ENCODE assay signal across 35 cellular contexts in genomic region chr1:201366696-201367095, GRCh38. TPM values are rescaled to one million over a fixed set of nuclear protein-coding genes. Genes with fewer than 3 reads are reported as not detected.
"Had no signal": no experiment of that assay in that cellular context is flagged by ENCODE, and none has a peak within 500 bp of the region (broad histone marks: within the 10 kb centered on the region; RNA-seq: fewer than 3 reads in every experiment).

No MANE protein-coding gene starts in this region.

- H3K9me3 ChIP-seq: adrenal gland, body of pancreas, breast epithelium, esophagus muscularis mucosa, gastrocnemius medialis had no signal

- H3K36me3 Mint-ChIP-seq: activated CD4-positive, alpha-beta memory T cell treated with anti-CD3 and anti-CD28 coated beads for 36 hours; activated CD8-positive, alpha-beta memory T cell treated with anti-CD3 and anti-CD28 coated beads, Interleukin-2, amount 10 ng/mL, durations not matched to agents 7 days and 5 days; activated naive CD4-positive, alpha-beta T cell treated with anti-CD3 and anti-CD28 coated beads, Interleukin-2, amount 50 U/mL, for 24 hours; activated naive CD8-positive, alpha-beta T cell treated with anti-CD3 and anti-CD28 coated beads for 36 hours had no signal

- H3K27ac Mint-ChIP-seq: activated CD4-positive, alpha-beta memory T cell treated with anti-CD3 and anti-CD28 coated beads for 36 hours; activated CD4-positive, alpha-beta T cell treated with anti-CD3 and anti-CD28 coated beads for 36 hours; activated CD4-positive, alpha-beta T cell treated with anti-CD3 and anti-CD28 coated beads, Interleukin-2, amount 10 ng/mL, durations not matched to agents 24 days and 14 days; activated CD8-positive, alpha-beta memory T cell treated with anti-CD3 and anti-CD28 coated beads, Interleukin-2, amount 10 ng/mL, durations not matched to agents 7 days and 5 days; activated CD8-positive, alpha-beta T cell treated with anti-CD3 and anti-CD28 coated beads, Interleukin-2, amount 10 ng/mL, durations not matched to agents 7 days and 5 days; activated naive CD4-positive, alpha-beta T cell treated with anti-CD3 and anti-CD28 coated beads for 36 hours; activated naive CD4-positive, alpha-beta T cell treated with anti-CD3 and anti-CD28 coated beads, Interleukin-2, amount 50 U/mL, for 24 hours; activated naive CD8-positive, alpha-beta T cell treated with anti-CD3 and anti-CD28 coated beads for 36 hours; activated naive CD8-positive, alpha-beta T cell treated with anti-CD3 and anti-CD28 coated beads, Interleukin-2, amount 50 U/mL, for 24 hours; activated T-helper 1 cell treated with anti-CD3 and anti-CD28 coated beads, Interleukin-12 subunit alpha, Interleukin-12 subunit beta, Interleukin-2, Interleukin-4 antibody, amounts not matched to agents 30 ng/mL and 10 ng/mL and 1 ng/mL, durations not matched to agents 14 hours and 24 hours and 36 hours; activated T-helper 2 cell treated with anti-CD3 and anti-CD28 coated beads, Interferon-gamma antibody, Interleukin-2, Interleukin-4, amounts not matched to agents 10 μg/mL and 5 μg/mL and 100 μg/mL, durations not matched to agents 14 hours and 24 hours and 36 hours; effector memory CD8-positive, alpha-beta T cell had no signal

- DNase-seq: activated CD4-positive, alpha-beta memory T cell treated with anti-CD3 and anti-CD28 coated beads for 36 hours; activated CD4-positive, alpha-beta T cell treated with anti-CD3 and anti-CD28 coated beads for 36 hours; activated CD4-positive, alpha-beta T cell treated with anti-CD3 and anti-CD28 coated beads, Interleukin-2, amount 10 ng/mL, durations not matched to agents 24 days and 14 days; activated CD4-positive, CD25-positive, alpha-beta regulatory T cell; activated CD4-positive, CD25-positive, alpha-beta regulatory T cell treated with anti-CD3 and anti-CD28 coated beads, Interleukin-2, amount 50 U/mL, for 72 hours; activated CD8-positive, alpha-beta memory T cell treated with anti-CD3 and anti-CD28 coated beads, Interleukin-2, amount 10 ng/mL, durations not matched to agents 7 days and 5 days; activated CD8-positive, alpha-beta memory T cell treated with anti-CD3 and anti-CD28 coated beads, Interleukin-2, amount 50 U/mL, for 4 hours; activated CD8-positive, alpha-beta T cell treated with anti-CD3 and anti-CD28 coated beads, Interleukin-2, amount 10 ng/mL, durations not matched to agents 7 days and 5 days; activated effector memory CD4-positive, alpha-beta T cell treated with anti-CD3 and anti-CD28 coated beads, Interleukin-2, amount 50 U/mL, for 16 hours; activated naive CD4-positive, alpha-beta T cell treated with anti-CD3 and anti-CD28 coated beads for 36 hours; activated naive CD8-positive, alpha-beta T cell treated with anti-CD3 and anti-CD28 coated beads for 36 hours; activated naive CD8-positive, alpha-beta T cell treated with anti-CD3 and anti-CD28 coated beads, Interleukin-2, amount 50 U/mL, for 24 hours; activated T-cell treated with anti-CD3 and anti-CD28 coated beads, Interleukin-2, amount 50 U/mL, for 1 hour; activated T-cell treated with anti-CD3 and anti-CD28 coated beads, Interleukin-2, amount 50 U/mL, for 48 hours; adrenal gland; amygdala; aorta; body of pancreas; caudate nucleus; cortex of kidney; dermis blood vessel endothelial cell; effector CD4-positive, alpha-beta T cell; effector memory CD8-positive, alpha-beta T cell; erythroblast; foreskin keratinocyte; gastrocnemius medialis; glutamatergic neuron; T-helper 1 cell; T-helper 2 cell had no signal

- H3K4me1 ChIP-seq: adrenal gland, body of pancreas, breast epithelium, foreskin keratinocyte, gastrocnemius medialis had no signal

- H3K4me3 ChIP-seq: adrenal gland, body of pancreas, breast epithelium, esophagus muscularis mucosa, gastrocnemius medialis had no signal

- H3K27ac ChIP-seq: adrenal gland, body of pancreas, breast epithelium, esophagus muscularis mucosa, foreskin keratinocyte, gastrocnemius medialis had no signal

- H3K4me1 Mint-ChIP-seq: activated CD4-positive, alpha-beta T cell treated with anti-CD3 and anti-CD28 coated beads for 36 hours; activated CD4-positive, alpha-beta T cell treated with anti-CD3 and anti-CD28 coated beads, Interleukin-2, amount 10 ng/mL, durations not matched to agents 24 days and 14 days; activated CD8-positive, alpha-beta memory T cell treated with anti-CD3 and anti-CD28 coated beads, Interleukin-2, amount 10 ng/mL, durations not matched to agents 7 days and 5 days; activated naive CD4-positive, alpha-beta T cell treated with anti-CD3 and anti-CD28 coated beads, Interleukin-2, amount 50 U/mL, for 24 hours; activated naive CD8-positive, alpha-beta T cell treated with anti-CD3 and anti-CD28 coated beads for 36 hours; activated naive CD8-positive, alpha-beta T cell treated with anti-CD3 and anti-CD28 coated beads, Interleukin-2, amount 50 U/mL, for 24 hours had no signal

- H3K27me3 Mint-ChIP-seq: activated CD4-positive, alpha-beta T cell treated with anti-CD3 and anti-CD28 coated beads, Interleukin-2, amount 10 ng/mL, durations not matched to agents 24 days and 14 days had no signal

- H3K27me3 ChIP-seq: body of pancreas, breast epithelium, gastrocnemius medialis had no signal

- H3K4me3 Mint-ChIP-seq: activated CD4-positive, alpha-beta memory T cell treated with anti-CD3 and anti-CD28 coated beads for 36 hours; activated CD4-positive, alpha-beta T cell treated with anti-CD3 and anti-CD28 coated beads for 36 hours; activated CD4-positive, alpha-beta T cell treated with anti-CD3 and anti-CD28 coated beads, Interleukin-2, amount 10 ng/mL, durations not matched to agents 24 days and 14 days; activated CD8-positive, alpha-beta memory T cell treated with anti-CD3 and anti-CD28 coated beads, Interleukin-2, amount 10 ng/mL, durations not matched to agents 7 days and 5 days; activated CD8-positive, alpha-beta T cell treated with anti-CD3 and anti-CD28 coated beads, Interleukin-2, amount 10 ng/mL, durations not matched to agents 7 days and 5 days; activated naive CD4-positive, alpha-beta T cell treated with anti-CD3 and anti-CD28 coated beads for 36 hours; activated naive CD4-positive, alpha-beta T cell treated with anti-CD3 and anti-CD28 coated beads, Interleukin-2, amount 50 U/mL, for 24 hours; activated naive CD8-positive, alpha-beta T cell treated with anti-CD3 and anti-CD28 coated beads for 36 hours; activated naive CD8-positive, alpha-beta T cell treated with anti-CD3 and anti-CD28 coated beads, Interleukin-2, amount 50 U/mL, for 24 hours; activated T-helper 1 cell treated with anti-CD3 and anti-CD28 coated beads, Interleukin-12 subunit alpha, Interleukin-12 subunit beta, Interleukin-2, Interleukin-4 antibody, amounts not matched to agents 30 ng/mL and 10 ng/mL and 1 ng/mL, durations not matched to agents 14 hours and 24 hours and 36 hours; effector memory CD8-positive, alpha-beta T cell had no signal

- H3K36me3 ChIP-seq: adrenal gland, breast epithelium, gastrocnemius medialis had no signal

- ATAC-seq: activated CD4-positive, alpha-beta T cell treated with anti-CD3 and anti-CD28 coated beads for 36 hours; activated CD8-positive, alpha-beta memory T cell treated with anti-CD3 and anti-CD28 coated beads, Interleukin-2, amount 10 ng/mL, durations not matched to agents 7 days and 5 days; activated CD8-positive, alpha-beta T cell treated with anti-CD3 and anti-CD28 coated beads, Interleukin-2, amount 10 ng/mL, durations not matched to agents 7 days and 5 days; activated naive CD8-positive, alpha-beta T cell treated with anti-CD3 and anti-CD28 coated beads, Interleukin-2, amount 50 U/mL, for 24 hours; body of pancreas; effector memory CD8-positive, alpha-beta T cell; foreskin keratinocyte; gastrocnemius medialis had no signal

RNA-seq across cellular contexts. Expression of gene TNNT2, which starts 10.8 kb away (rescaled TPM):
- total RNA-seq: activated CD4-positive, alpha-beta memory T cell treated with anti-CD3 and anti-CD28 coated beads for 36 hours; activated CD4-positive, alpha-beta T cell treated with anti-CD3 and anti-CD28 coated beads for 36 hours; activated CD4-positive, alpha-beta T cell treated with anti-CD3 and anti-CD28 coated beads, Interleukin-2, amount 10 ng/mL, durations not matched to agents 24 days and 14 days; activated CD8-positive, alpha-beta memory T cell treated with anti-CD3 and anti-CD28 coated beads for 36 hours; activated CD8-positive, alpha-beta memory T cell treated with anti-CD3 and anti-CD28 coated beads, Interleukin-2, amount 10 ng/mL, durations not matched to agents 7 days and 5 days; activated CD8-positive, alpha-beta T cell treated with anti-CD3 and anti-CD28 coated beads, Interleukin-2, amount 10 ng/mL, durations not matched to agents 7 days and 5 days; activated naive CD4-positive, alpha-beta T cell treated with anti-CD3 and anti-CD28 coated beads for 36 hours; activated naive CD8-positive, alpha-beta T cell treated with anti-CD3 and anti-CD28 coated beads for 36 hours; activated T-helper 1 cell treated with anti-CD3 and anti-CD28 coated beads, Interleukin-12 subunit alpha, Interleukin-12 subunit beta, Interleukin-2, Interleukin-4 antibody, amounts not matched to agents 30 ng/mL and 10 ng/mL and 1 ng/mL, durations not matched to agents 14 hours and 24 hours and 36 hours; activated T-helper 2 cell treated with anti-CD3 and anti-CD28 coated beads, Interferon-gamma antibody, Interleukin-2, Interleukin-4, amounts not matched to agents 10 μg/mL and 5 μg/mL and 100 μg/mL, durations not matched to agents 14 hours and 24 hours and 36 hours; dermis blood vessel endothelial cell had no signal

RNA-seq across cellular contexts. Expression of gene LAD1, which starts 32.4 kb away (rescaled TPM):
- total RNA-seq: activated CD4-positive, alpha-beta memory T cell treated with anti-CD3 and anti-CD28 coated beads for 36 hours; activated CD4-positive, alpha-beta T cell treated with anti-CD3 and anti-CD28 coated beads for 36 hours; activated CD4-positive, alpha-beta T cell treated with anti-CD3 and anti-CD28 coated beads, Interleukin-2, amount 10 ng/mL, durations not matched to agents 24 days and 14 days; activated CD8-positive, alpha-beta memory T cell treated with anti-CD3 and anti-CD28 coated beads for 36 hours; activated CD8-positive, alpha-beta memory T cell treated with anti-CD3 and anti-CD28 coated beads, Interleukin-2, amount 10 ng/mL, durations not matched to agents 7 days and 5 days; activated CD8-positive, alpha-beta T cell treated with anti-CD3 and anti-CD28 coated beads, Interleukin-2, amount 10 ng/mL, durations not matched to agents 7 days and 5 days; activated naive CD4-positive, alpha-beta T cell treated with anti-CD3 and anti-CD28 coated beads for 36 hours; activated naive CD8-positive, alpha-beta T cell treated with anti-CD3 and anti-CD28 coated beads for 36 hours; activated T-helper 1 cell treated with anti-CD3 and anti-CD28 coated beads, Interleukin-12 subunit alpha, Interleukin-12 subunit beta, Interleukin-2, Interleukin-4 antibody, amounts not matched to agents 30 ng/mL and 10 ng/mL and 1 ng/mL, durations not matched to agents 14 hours and 24 hours and 36 hours; activated T-helper 2 cell treated with anti-CD3 and anti-CD28 coated beads, Interferon-gamma antibody, Interleukin-2, Interleukin-4, amounts not matched to agents 10 μg/mL and 5 μg/mL and 100 μg/mL, durations not matched to agents 14 hours and 24 hours and 36 hours had no signal

RNA-seq across cellular contexts. Expression of gene TNNI1, which starts 54.8 kb away (rescaled TPM):
- total RNA-seq: activated CD4-positive, alpha-beta memory T cell treated with anti-CD3 and anti-CD28 coated beads for 36 hours; activated CD4-positive, alpha-beta T cell treated with anti-CD3 and anti-CD28 coated beads for 36 hours; activated CD4-positive, alpha-beta T cell treated with anti-CD3 and anti-CD28 coated beads, Interleukin-2, amount 10 ng/mL, durations not matched to agents 24 days and 14 days; activated CD8-positive, alpha-beta memory T cell treated with anti-CD3 and anti-CD28 coated beads for 36 hours; activated CD8-positive, alpha-beta memory T cell treated with anti-CD3 and anti-CD28 coated beads, Interleukin-2, amount 10 ng/mL, durations not matched to agents 7 days and 5 days; activated CD8-positive, alpha-beta T cell treated with anti-CD3 and anti-CD28 coated beads, Interleukin-2, amount 10 ng/mL, durations not matched to agents 7 days and 5 days; activated naive CD4-positive, alpha-beta T cell treated with anti-CD3 and anti-CD28 coated beads for 36 hours; activated naive CD8-positive, alpha-beta T cell treated with anti-CD3 and anti-CD28 coated beads for 36 hours; activated T-helper 1 cell treated with anti-CD3 and anti-CD28 coated beads, Interleukin-12 subunit alpha, Interleukin-12 subunit beta, Interleukin-2, Interleukin-4 antibody, amounts not matched to agents 30 ng/mL and 10 ng/mL and 1 ng/mL, durations not matched to agents 14 hours and 24 hours and 36 hours; activated T-helper 2 cell treated with anti-CD3 and anti-CD28 coated beads, Interferon-gamma antibody, Interleukin-2, Interleukin-4, amounts not matched to agents 10 μg/mL and 5 μg/mL and 100 μg/mL, durations not matched to agents 14 hours and 24 hours and 36 hours; aorta; body of pancreas; dermis blood vessel endothelial cell; foreskin keratinocyte had no signal
- polyA plus RNA-seq: foreskin keratinocyte had no signal
